1 cellular context compared by ENCODE assay signal in genomic region chr13:112668924-112669323, GRCh38.
TF ChIP-seq lines count a peak whose summit lies in the region.

No MANE protein-coding gene starts in this region.

TF ChIP-seq in H1, 55 proteins besides CTCF, POLR2A, EP300 and RAD21:
- TF ChIP-seq GTF2F1 (IDR thresholded peaks at IDR 0.05; ENCODE audit: borderline replicate concordance, low read depth, low read length) (no peak), SUZ12 (IDR thresholded peaks at IDR 0.05; ENCODE audit: low read length) (no peak), SIRT6 (IDR thresholded peaks at IDR 0.05; ENCODE audit: low read length) (no peak), POLR2AphosphoS5 (IDR thresholded peaks at IDR 0.05; ENCODE audit: low read depth, low read length) (no peak), CBX8 (IDR thresholded peaks at IDR 0.05; ENCODE audit: borderline replicate concordance, low read depth, low read length) (no peak), HDAC2 (IDR thresholded peaks at IDR 0.05; ENCODE audit: borderline replicate concordance in 1 of 2, low read depth in 2 of 2, low read length in 2 of 2) (no peak), TAF1 (IDR thresholded peaks at IDR 0.05; ENCODE audit: low read depth, low read length) (no peak), PHF8 (conservative IDR thresholded peaks at IDR 0.05; ENCODE audit: low read depth, low read length) (no peak), KDM5A (IDR thresholded peaks at IDR 0.05; ENCODE audit: low read length) (no peak), RBBP5 (IDR thresholded peaks at IDR 0.05; ENCODE audit: borderline replicate concordance, low read depth, low read length) (no peak)
- TF ChIP-seq, protein P1, sequence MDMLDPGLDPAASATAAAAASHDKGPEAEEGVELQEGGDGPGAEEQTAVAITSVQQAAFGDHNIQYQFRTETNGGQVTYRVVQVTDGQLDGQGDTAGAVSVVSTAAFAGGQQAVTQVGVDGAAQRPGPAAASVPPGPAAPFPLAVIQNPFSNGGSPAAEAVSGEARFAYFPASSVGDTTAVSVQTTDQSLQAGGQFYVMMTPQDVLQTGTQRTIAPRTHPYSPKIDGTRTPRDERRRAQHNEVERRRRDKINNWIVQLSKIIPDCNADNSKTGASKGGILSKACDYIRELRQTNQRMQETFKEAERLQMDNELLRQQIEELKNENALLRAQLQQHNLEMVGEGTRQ (IDR thresholded peaks at IDR 0.05; ENCODE audit: low read length): no peak
